ENCODE assay signal across 10 cellular contexts in genomic region chr5:96432245-96433065, GRCh38. TPM values are rescaled to one million over a fixed set of nuclear protein-coding genes. Genes with fewer than 3 reads are reported as not detected.
DNase-seq lines count a peak whose midpoint lies in the region; ATAC-seq and TF ChIP-seq lines count a peak whose summit lies in the region.
"Had no signal": no experiment of that assay in that cellular context is flagged by ENCODE, and none has a peak within 500 bp of the region (broad histone marks: within the 10 kb centered on the region; RNA-seq: fewer than 3 reads in every experiment).

No MANE protein-coding gene starts in this region.

- H3K4me1 Mint-ChIP-seq in activated CD8-positive, alpha-beta memory T cell treated with anti-CD3 and anti-CD28 coated beads, Interleukin-2, amount 10 ng/mL, durations not matched to agents 7 days and 5 days = peaks cover 5% of the 10 kb centered on the region

- H3K27me3 ChIP-seq in dorsolateral prefrontal cortex = peaks cover 0 to 42% (median 7%) of the 10 kb centered on the region in 45 donors

- H3K4me3 Mint-ChIP-seq in activated CD8-positive, alpha-beta memory T cell treated with anti-CD3 and anti-CD28 coated beads, Interleukin-2, amount 10 ng/mL, durations not matched to agents 7 days and 5 days = no peak overlapping the region

- TF ChIP-seq CTCF in GM12865 (IDR thresholded peaks at IDR 0.05; ENCODE audit: insufficient read depth, low read depth, low read length, missing control alignments) (no peak), dorsolateral prefrontal cortex (IDR thresholded peaks at IDR 0.05 in 54 of 56, conservative IDR thresholded peaks at IDR 0.05 in 2 of 56; ENCODE audit: low read depth in 1 of 56, partially characterized antibody in 56 of 56) (no peak)

- H3K27me3 Mint-ChIP-seq in activated CD8-positive, alpha-beta memory T cell treated with anti-CD3 and anti-CD28 coated beads, Interleukin-2, amount 10 ng/mL, durations not matched to agents 7 days and 5 days = peaks cover 69% of the 10 kb centered on the region

- H3K36me3 Mint-ChIP-seq in activated CD8-positive, alpha-beta memory T cell treated with anti-CD3 and anti-CD28 coated beads, Interleukin-2, amount 10 ng/mL, durations not matched to agents 7 days and 5 days = peaks cover 4% of the 10 kb centered on the region

- DNase-seq in GM12865 (ENCODE audit: low read depth) = peak; percentile 16
- peak; percentile 82 for DNase-seq in NCI-H2029 treated with DMSO at 0.1 percent for 48 hours (lab: John Stamatoyannopoulos, UW)
- DNase-seq in dorsolateral prefrontal cortex = peak in 6 of 10 donors; percentile 35 to 62 (median 58)
- DNase-seq in posterior cingulate gyrus = peak in 8 of 10 donors; percentile 11 to 93 (median 54)
- no peak for DNase-seq in activated CD8-positive, alpha-beta memory T cell treated with anti-CD3 and anti-CD28 coated beads, Interleukin-2, amount 10 ng/mL, durations not matched to agents 7 days and 5 days
- DNase-seq in OCI-M2 (lab: John Stamatoyannopoulos, UW; ENCODE audit: unreplicated experiment) = no peak
- DNase-seq in H4 (ENCODE audit: low spot score) = no peak
- DNase-seq in stimulated activated CD4-positive, alpha-beta T cell treated with anti-CD3 and anti-CD28 coated beads, Interleukin-12 subunit alpha, Interleukin-12 subunit beta, amount 100 ng/mL, for 4 hours = no peak
- DNase-seq: foreskin keratinocyte had no signal

- H3K27ac ChIP-seq in dorsolateral prefrontal cortex = peak overlapping the region in 46 of 59 donors; percentile 4 to 83 (median 54)
- H3K27ac ChIP-seq: foreskin keratinocyte, KMS-11 had no signal

- CTCF ChIA-PET in activated CD8-positive, alpha-beta memory T cell treated with anti-CD3 and anti-CD28 coated beads, Interleukin-2, amount 10 ng/mL, durations not matched to agents 7 days and 5 days (lab: Charles Lee) = interaction anchor here (1.0 to 1.1 kb wide), 2 partner anchors 16 to 1144 kb away, joined by 3 read pairs; no protein-coding TSS in a partner anchor

- no peak for ATAC-seq in activated CD8-positive, alpha-beta memory T cell treated with anti-CD3 and anti-CD28 coated beads, Interleukin-2, amount 10 ng/mL, durations not matched to agents 7 days and 5 days

- no peak overlapping the region for H3K27ac Mint-ChIP-seq in activated CD8-positive, alpha-beta memory T cell treated with anti-CD3 and anti-CD28 coated beads, Interleukin-2, amount 10 ng/mL, durations not matched to agents 7 days and 5 days

- no peaks in the 10 kb centered on the region for H3K9me3 Mint-ChIP-seq in activated CD8-positive, alpha-beta memory T cell treated with anti-CD3 and anti-CD28 coated beads, Interleukin-2, amount 10 ng/mL, durations not matched to agents 7 days and 5 days (ENCODE audit: low read depth)

- intact Hi-C loops in dorsolateral prefrontal cortex (cut with DNase I) = no loop called here
- intact Hi-C loops in posterior cingulate gyrus (cut with DNase I) = no loop called here

- H3K4me3 ChIP-seq in GM12865 (ENCODE audit: low read depth, low read length) (peak overlapping the region; percentile 23), dorsolateral prefrontal cortex (peak overlapping the region; percentile 8 to 69 (median 56))

RNA-seq across cellular contexts. Expression of gene PCSK1, which starts 0.6 kb away (rescaled TPM):
- total RNA-seq in dorsolateral prefrontal cortex = 100 to 1,000 TPM in 6 of 120 experiments, 10 to 100 TPM in 114; 10.9 to 126 (median 52.2) TPM
- not detected for total RNA-seq in activated CD8-positive, alpha-beta memory T cell treated with anti-CD3 and anti-CD28 coated beads, Interleukin-2, amount 10 ng/mL, durations not matched to agents 7 days and 5 days
- total RNA-seq in H4 (2014; rRNA removed; shearing (Covaris generic)) = not detected in 2 replicates
- total RNA-seq: foreskin keratinocyte had no signal

Comparison
In these comparisons a context has a peak if more than half of its experiments do, and no peak if none do; other contexts are left out.
1. DNase-seq: peak in GM12865 (single experiment), NCI-H2029 treated with DMSO at 0.1 percent for 48 hours (single experiment), dorsolateral prefrontal cortex (6 of 10) and posterior cingulate gyrus (8 of 10); none in activated CD8-positive, alpha-beta memory T cell treated with anti-CD3 and anti-CD28 coated beads, Interleukin-2, amount 10 ng/mL, durations not matched to agents 7 days and 5 days (single experiment), OCI-M2 (single experiment), H4 (single experiment) and stimulated activated CD4-positive, alpha-beta T cell treated with anti-CD3 and anti-CD28 coated beads, Interleukin-12 subunit alpha, Interleukin-12 subunit beta, amount 100 ng/mL, for 4 hours (single experiment).
2. RNA of gene PCSK1, which starts 0.6 kb away (total RNA-seq): 10.9 to 126 TPM in dorsolateral prefrontal cortex; not detected in activated CD8-positive, alpha-beta memory T cell treated with anti-CD3 and anti-CD28 coated beads, Interleukin-2, amount 10 ng/mL, durations not matched to agents 7 days and 5 days and not detected in H4; every median in the first group is over 10 times any median in the second.